Comparison of ENCODE assay signal across 32 cellular contexts in genomic region chr2:95539290-95539689, GRCh38. TPM values are rescaled to one million over a fixed set of nuclear protein-coding genes. Genes with fewer than 3 reads are reported as not detected.
DNase-seq lines count a peak whose midpoint lies in the region; ATAC-seq, FAIRE-seq and TF ChIP-seq lines count a peak whose summit lies in the region.
"Had no signal": no experiment of that assay in that cellular context is flagged by ENCODE, and none has a peak within 500 bp of the region (broad histone marks: within the 10 kb centered on the region; RNA-seq: fewer than 3 reads in every experiment).

No MANE protein-coding gene starts in this region.

- no peaks in the 10 kb centered on the region for H3K27me3 Mint-ChIP-seq in neural progenitor cell (ENCODE audit: insufficient read depth, low read depth)

- H3K4me1 ChIP-seq in GM12878 (ENCODE audit: control insufficient read depth, insufficient read depth, low read length) (peaks cover 14% of the 10 kb centered on the region; the same call in 1 of the 2 replicates), PC-9 (replicated peaks; ENCODE audit: insufficient read depth) (no peaks in the 10 kb centered on the region), neural progenitor cell (no peaks in the 10 kb centered on the region)
- H3K4me1 ChIP-seq: Caco-2, pancreas, right atrium auricular region, SJCRH30 had no signal

- H3K9ac ChIP-seq in GM12878 (ENCODE audit: control insufficient read depth, insufficient read depth, low read length) (no peak overlapping the region), neural progenitor cell (no peak overlapping the region)
- H3K9ac ChIP-seq: BLaER1 treated with 17β-estradiol and CSF1 and Interleukin-3, amounts not matched to agents 10 nM and 100 nM had no signal

- H3K27me3 ChIP-seq in GM12878 (replicated peaks in 1 of 2; ENCODE audit: control insufficient read depth in 2 of 2, insufficient read depth in 2 of 2, low read length in 1 of 2) (no peaks in the 10 kb centered on the region), PC-9 (ENCODE audit: insufficient read depth, low read depth) (no peaks in the 10 kb centered on the region), neural progenitor cell (no peaks in the 10 kb centered on the region)
- H3K27me3 ChIP-seq: BLaER1 treated with 17β-estradiol and CSF1 and Interleukin-3, amounts not matched to agents 10 nM and 100 nM; pancreas; right atrium auricular region; SJCRH30 had no signal

- H3K9me3 ChIP-seq in GM12878 (replicated peaks; ENCODE audit: control insufficient read depth, insufficient read depth, low read length) (no peaks in the 10 kb centered on the region), PC-9 (ENCODE audit: insufficient read depth, low read depth) (no peaks in the 10 kb centered on the region), neural progenitor cell (ENCODE audit: low read depth) (peaks cover 25% of the 10 kb centered on the region)
- H3K9me3 ChIP-seq: BLaER1 treated with 17β-estradiol and CSF1 and Interleukin-3, amounts not matched to agents 10 nM and 100 nM; Caco-2; mucosa of descending colon; pancreas; right atrium auricular region; SJCRH30; thoracic aorta had no signal

- H3F3A ChIP-seq in PC-9 (ENCODE audit: insufficient read depth, low read depth) (no peaks in the 10 kb centered on the region), neural progenitor cell (ENCODE audit: low read depth) (no peaks in the 10 kb centered on the region)

- H3K4me3 ChIP-seq in GM12878 = no peak overlapping the region
- no peak overlapping the region for H3K4me3 ChIP-seq in PC-9
- H3K4me3 ChIP-seq in neural progenitor cell = no peak overlapping the region
- H3K4me3 ChIP-seq: BLaER1 treated with 17β-estradiol and CSF1 and Interleukin-3, amounts not matched to agents 10 nM and 100 nM; mucosa of descending colon; pancreas; right atrium auricular region; SJCRH30; thoracic aorta had no signal

- no peaks in the 10 kb centered on the region for H3K36me3 Mint-ChIP-seq in neural progenitor cell

- TF ChIP-seq CTCF in GM12878 (IDR thresholded peaks at IDR 0.05 in 2 of 3, conservative IDR thresholded peaks at IDR 0.05 in 1 of 3; ENCODE audit: control insufficient read depth in 2 of 3, extremely low read depth in 1 of 3, insufficient read depth in 1 of 3, low read depth in 3 of 3, low read length in 3 of 3) = no peak
- TF ChIP-seq CTCF in PC-9 (conservative IDR thresholded peaks at IDR 0.05) = no peak
- no peak for TF ChIP-seq CTCF in neural progenitor cell (IDR thresholded peaks at IDR 0.05)

- CTCF ChIA-PET in GM12878 (lab: Yijun Ruan, JAX) = interaction anchor here (0.8 kb wide), 1 partner anchor 13 kb away, joined by 3 read pairs; no protein-coding TSS in a partner anchor
- CTCF ChIA-PET in PC-9 (lab: Charles Lee) = no interaction called here

- TF ChIP-seq EP300 in GM12878 (IDR thresholded peaks at IDR 0.05; ENCODE audit: borderline replicate concordance in 1 of 2, control insufficient read depth in 1 of 2, low read depth in 2 of 2, low read length in 2 of 2) = no peak

- H3K79me2 ChIP-seq in GM12878 (ENCODE audit: control insufficient read depth, insufficient read depth, low read length) (no peaks in the 10 kb centered on the region), PC-9 (ENCODE audit: low read depth) (no peaks in the 10 kb centered on the region), neural progenitor cell (ENCODE audit: low read depth) (no peaks in the 10 kb centered on the region)

- no peak for TF ChIP-seq RAD21 in GM12878 (IDR thresholded peaks at IDR 0.05; ENCODE audit: insufficient read depth, low read depth, low read length)

- intact Hi-C loops in GM12878 (cut with micrococcal nuclease; ENCODE audit: unreplicated experiment) (no loop called here), PC-9 (cut with micrococcal nuclease; ENCODE audit: unreplicated experiment) (no loop called here)

- no peak overlapping the region for H3K4me3 Mint-ChIP-seq in neural progenitor cell
- H3K4me3 Mint-ChIP-seq: central memory CD8-positive, alpha-beta T cell; nephron progenitor cell had no signal

- RAD21 ChIA-PET in GM12878 (lab: Charles Lee; ENCODE audit: unreplicated experiment) = no interaction called here

- ATAC-seq in GM18511 (IDR thresholded peaks at IDR 0.05; ENCODE audit: unreplicated experiment) (peak; percentile 13), GM19463 (IDR thresholded peaks at IDR 0.05; ENCODE audit: unreplicated experiment) (peak; percentile 19), HG03432 (IDR thresholded peaks at IDR 0.05; ENCODE audit: unreplicated experiment) (peak; percentile 24), GM12878 (no peak), GM18520 (IDR thresholded peaks at IDR 0.05; ENCODE audit: unreplicated experiment) (no peak)
- ATAC-seq: mucosa of descending colon, pancreas had no signal

- POLR2A ChIA-PET in GM12878 (lab: Charles Lee) = no interaction called here
- POLR2A ChIA-PET in PC-9 (lab: Charles Lee; ENCODE audit: unreplicated experiment) = no interaction called here

- H4K20me1 ChIP-seq in GM12878 (ENCODE audit: control insufficient read depth, insufficient read depth) = no peaks in the 10 kb centered on the region
- H4K20me1 ChIP-seq in PC-9 (ENCODE audit: insufficient read depth) = no peaks in the 10 kb centered on the region
- no peaks in the 10 kb centered on the region for H4K20me1 ChIP-seq in neural progenitor cell (ENCODE audit: low read depth)
- H4K20me1 ChIP-seq: BLaER1 treated with 17β-estradiol and CSF1 and Interleukin-3, amounts not matched to agents 10 nM and 100 nM had no signal

- peak overlapping the region; percentile 82 for H3K4me2 ChIP-seq in GM12878 (ENCODE audit: control insufficient read depth, insufficient read depth)
- H3K4me2 ChIP-seq in PC-9 = no peak overlapping the region
- no peak overlapping the region for H3K4me2 ChIP-seq in neural progenitor cell

- H3K27ac ChIP-seq in GM12878 (ENCODE audit: control insufficient read depth, insufficient read depth) (peak overlapping the region; percentile 91), PC-9 (no peak overlapping the region), neural progenitor cell (no peak overlapping the region)
- H3K27ac ChIP-seq: BLaER1 treated with 17β-estradiol and CSF1 and Interleukin-3, amounts not matched to agents 10 nM and 100 nM; HL-60; pancreas; right atrium auricular region; SJCRH30; thoracic aorta had no signal

- no peaks in the 10 kb centered on the region for H3K4me1 Mint-ChIP-seq in neural progenitor cell
- H3K4me1 Mint-ChIP-seq: central memory CD8-positive, alpha-beta T cell; nephron progenitor cell had no signal

- in situ Hi-C loops in GM12878 (cut with MboI) = no loop called here

- BruUV-seq in GM12878 (replicated peaks; lab: Mats Ljungman, UMichigan) (no TSS peak), PC-9 (replicated peaks; lab: Mats Ljungman, UMichigan) (no TSS peak)

- no peaks in the 10 kb centered on the region for H3K9me3 Mint-ChIP-seq in neural progenitor cell

- 0% methylated on average over 1 of the region's 1 CpG for whole genome bisulfite sequencing in GM12878 (ENCODE audit: insufficient coverage, insufficient replicate concordance, low lambda C conversion rate, missing lambda C conversion rate)

- SMC1A ChIA-PET in GM12878 (lab: Charles Lee; ENCODE audit: uncharacterized antibody, unreplicated experiment) = no interaction called here

- FAIRE-seq in GM12878 (lab: Jason Lieb, UNC) = peak; percentile 52
- FAIRE-seq: RCC 7860 had no signal

- TF ChIP-seq POLR2A in GM12878 (IDR thresholded peaks at IDR 0.05; ENCODE audit: low read depth, low read length) = no peak

- no peak for DNase-seq in GM12878 (ENCODE audit: low read depth, low spot score)
- no peak for DNase-seq in PC-9
- no peak for DNase-seq in neural progenitor cell (ENCODE audit: low spot score)
- DNase-seq: activated CD4-positive, alpha-beta T cell treated with anti-CD3 and anti-CD28 coated beads for 4 hours; activated effector memory CD4-positive, alpha-beta T cell treated with anti-CD3 and anti-CD28 coated beads, Interleukin-2, amount 50 U/mL, for 16 hours; Caco-2; DMS79 treated with DMSO at 0.1 percent for 48 hours; Kasumi-1; kidney; mucosa of descending colon; NCI-H187; NCI-H2171 treated with DMSO at 0.1 percent for 48 hours; NCI-H526; nephron progenitor cell; pancreas; SJCRH30; stimulated activated CD4-positive, alpha-beta T cell treated with anti-CD3 and anti-CD28 coated beads, Interleukin-4, amount 100 ng/mL, for 4 hours; stimulated activated naive CD4-positive, alpha-beta T cell treated with Interleukin-2 at 50 U/mL for 16 hours had no signal

- H3K9me2 ChIP-seq in PC-9 (ENCODE audit: insufficient read depth) = no peaks in the 10 kb centered on the region

- H3K36me3 ChIP-seq in GM12878 (ENCODE audit: control insufficient read depth in 2 of 2, insufficient read depth in 2 of 2, low read length in 1 of 2) (no peaks in the 10 kb centered on the region), PC-9 (ENCODE audit: low read depth) (no peaks in the 10 kb centered on the region), neural progenitor cell (no peaks in the 10 kb centered on the region)
- H3K36me3 ChIP-seq: BLaER1 treated with 17β-estradiol and CSF1 and Interleukin-3, amounts not matched to agents 10 nM and 100 nM; pancreas; right atrium auricular region; SJCRH30; thoracic aorta had no signal

- no peak overlapping the region for H3K27ac Mint-ChIP-seq in neural progenitor cell
- H3K27ac Mint-ChIP-seq: nephron progenitor cell had no signal

- H2AFZ ChIP-seq in GM12878 (ENCODE audit: control insufficient read depth, low read depth, low read length) (no peak overlapping the region; the same call in 1 of the 2 replicates), PC-9 (no peak overlapping the region), neural progenitor cell (replicated peaks) (no peak overlapping the region)

RNA-seq across cellular contexts. Expression of gene TRIM43, which starts 52.5 kb away (rescaled TPM):
- not detected in 2 replicates for total RNA-seq in GM12878 (2013; cell fraction: nucleolus; rRNA removed)
- total RNA-seq in GM12878 (2014; rRNA removed) = not detected in 2 replicates
- not detected in 2 replicates for total RNA-seq in GM12878 (2014; rRNA removed; fragmentation: Illumina TruSeq; extraction: Trizol)
- not detected in 2 replicates for total RNA-seq in GM12878 (2021)
- not detected for polyA plus RNA-seq in GM12878 (2011; ENCODE audit: low read depth)
- polyA plus RNA-seq in GM12878 (2011; rRNA removed) = not detected in 2 replicates
- not detected in 2 replicates for polyA plus RNA-seq in GM12878 (2011; cell fraction: cytosol; rRNA removed)
- polyA plus RNA-seq in GM12878 (2011; cell fraction: nucleus; rRNA removed) = not detected in 2 replicates
- not detected in 2 replicates for polyA plus RNA-seq in GM12878 (2012)
- not detected in 2 replicates for polyA plus RNA-seq in GM12878 (2014; fragmentation: Illumina TruSeq; extraction: Trizol)
- not detected for polyA plus RNA-seq in GM12878 (2014; fragmentation: Nextera tagmentation; extraction: Ambion mirVana)
- not detected in 2 replicates for polyA plus RNA-seq in GM12878 (2014; rRNA removed)
- not detected for polyA plus RNA-seq in GM12878 (2016; fragmentation: Nextera tagmentation; extraction: Ambion mirVana)
- polyA minus RNA-seq in GM12878 (2011; rRNA and poly(A)+ RNA removed) = not detected in 2 replicates
- polyA minus RNA-seq in GM12878 (2011; cell fraction: cytosol; rRNA and poly(A)+ RNA removed) = not detected in 2 replicates
- polyA minus RNA-seq in GM12878 (2011; cell fraction: nucleus; rRNA and poly(A)+ RNA removed) = not detected in 2 replicates
- not detected in 2 replicates for total RNA-seq in PC-9 (2021)
- total RNA-seq in neural progenitor cell (ENCODE audit: low replicate concordance) = not detected in 2 replicates
- total RNA-seq: Caco-2, dermis microvascular lymphatic vessel endothelial cell, glomerular endothelial cell, kidney, lower leg skin, mucosa of descending colon, pancreas, right atrium auricular region, SJCRH30, thoracic aorta had no signal
- polyA plus RNA-seq: AG04450, pancreas had no signal

RNA-seq across cellular contexts. Expression of gene TRIM43B, which starts 54.7 kb away (rescaled TPM):
- not detected in 2 replicates for total RNA-seq in GM12878 (2013; cell fraction: nucleolus; rRNA removed)
- total RNA-seq in GM12878 (2014; rRNA removed) (not detected in 2 replicates), GM12878 (2014; rRNA removed; fragmentation: Illumina TruSeq; extraction: Trizol) (not detected in 2 replicates), GM12878 (2021) (not detected in 2 replicates), PC-9 (2021) (not detected in 2 replicates), neural progenitor cell (ENCODE audit: low replicate concordance) (not detected in 2 replicates)
- not detected for polyA plus RNA-seq in GM12878 (2011; ENCODE audit: low read depth)
- polyA plus RNA-seq in GM12878 (2011; rRNA removed) (not detected in 2 replicates), GM12878 (2014; fragmentation: Illumina TruSeq; extraction: Trizol) (not detected in 2 replicates), GM12878 (2014; fragmentation: Nextera tagmentation; extraction: Ambion mirVana) (not detected), GM12878 (2014; rRNA removed) (0.05 TPM in 1 of 2 replicates, not detected in the other), GM12878 (2016; fragmentation: Nextera tagmentation; extraction: Ambion mirVana) (not detected)
- polyA plus RNA-seq in GM12878 (2011; cell fraction: cytosol; rRNA removed) = not detected in 2 replicates
- polyA plus RNA-seq in GM12878 (2011; cell fraction: nucleus; rRNA removed) = not detected in 2 replicates
- not detected in 2 replicates for polyA plus RNA-seq in GM12878 (2012)
- polyA minus RNA-seq in GM12878 (2011; rRNA and poly(A)+ RNA removed) = not detected in 2 replicates
- not detected in 2 replicates for polyA minus RNA-seq in GM12878 (2011; cell fraction: cytosol; rRNA and poly(A)+ RNA removed)
- polyA minus RNA-seq in GM12878 (2011; cell fraction: nucleus; rRNA and poly(A)+ RNA removed) = not detected in 2 replicates
- total RNA-seq: Caco-2, dermis microvascular lymphatic vessel endothelial cell, glomerular endothelial cell, kidney, lower leg skin, mucosa of descending colon, pancreas, right atrium auricular region, SJCRH30, thoracic aorta had no signal
- polyA plus RNA-seq: AG04450, pancreas had no signal

Comparison
In these comparisons a context has a peak if more than half of its experiments do, and no peak if none do; other contexts are left out.
1. ATAC-seq: peak in GM18511 (single experiment), GM19463 (single experiment) and HG03432 (single experiment); none in GM12878 (single experiment) and GM18520 (single experiment).